Comparison of ENCODE assay signal across 8 cellular contexts in the genomic region with DNA sequence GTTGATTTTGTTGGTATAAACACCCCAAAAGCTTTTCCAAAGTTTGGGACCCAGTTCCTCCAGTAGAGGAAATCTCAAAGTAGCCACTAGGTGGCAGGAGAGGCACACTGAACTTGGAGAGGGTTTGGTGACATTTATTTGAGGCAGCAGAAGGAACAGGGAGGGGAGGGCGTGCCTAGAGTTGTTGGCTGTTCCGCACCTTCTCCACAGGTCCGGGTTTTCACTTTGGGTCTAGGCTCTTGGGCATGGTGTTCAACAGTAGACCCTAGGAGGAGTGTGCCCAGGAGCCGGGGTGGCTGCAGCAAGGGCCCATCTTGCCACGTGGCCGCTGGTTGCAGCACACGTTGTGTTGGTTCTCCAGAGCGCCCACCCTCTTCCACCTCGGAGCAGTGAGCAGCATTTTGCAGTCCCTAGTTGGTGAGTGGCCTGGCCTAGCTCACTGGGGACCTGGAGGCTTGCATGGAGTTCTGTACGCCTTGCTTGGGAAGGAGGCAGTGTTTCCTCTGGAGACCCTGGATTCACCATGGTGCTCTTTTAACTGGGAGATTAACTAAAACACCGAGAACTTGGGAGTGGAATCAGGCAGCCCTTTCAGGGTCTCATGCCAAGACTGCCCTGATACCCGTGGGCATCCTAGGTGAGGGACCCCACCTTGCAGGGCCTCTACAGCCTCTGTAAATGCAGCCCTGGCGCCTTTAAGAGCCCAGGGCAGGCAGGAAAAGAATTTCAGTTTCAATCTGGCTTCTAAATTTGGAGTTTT. TPM values are rescaled to one million over a fixed set of nuclear protein-coding genes. Genes with fewer than 3 reads are reported as not detected.
A peak's percentile ranks its signal among the peaks of the same experiment; 100 is the strongest.
DNase-seq lines count a peak whose midpoint lies in the region; ATAC-seq and TF ChIP-seq lines count a peak whose summit lies in the region.

No MANE protein-coding gene starts in this region.

- H2AFZ ChIP-seq in Loucy (ENCODE audit: low read length) (peak overlapping the region; percentile 40; the same call in 1 of the 2 replicates), neural cell (ENCODE audit: low read depth, low read length) (no peak overlapping the region)

- H3K4me3 ChIP-seq in Loucy (ENCODE audit: low read length, poor library complexity, severe bottlenecking), result peak overlapping the region; percentile 82
- H3K4me3 ChIP-seq in RWPE2 (ENCODE audit: severe bottlenecking), result no peak overlapping the region
- H3K4me3 ChIP-seq in foreskin fibroblast (ENCODE audit: low read depth in 1 of 2, low read length in 2 of 2), result peak overlapping the region; percentile 49 to 63
- peak overlapping the region; percentile 58 for H3K4me3 ChIP-seq in neural cell (ENCODE audit: low read length)
- H3K4me3 ChIP-seq in stomach, result peak overlapping the region; percentile 38 to 46 (median 44)

- 1 to 3% (median 2%) methylated on average over 13 of the region's 13 CpGs for WGBS in stomach, 5 donors

- TF ChIP-seq POLR2A in stomach (IDR thresholded peaks at IDR 0.05), result no peak

- DNase-seq in AG20443 (ENCODE audit: low spot score) (peak; percentile 72), GM20000 (ENCODE audit: low spot score) (peak; percentile 78), RWPE2 (ENCODE audit: low spot score) (no peak), foreskin fibroblast (peak; percentile 82 to 94), stomach (peak; percentile 79)
- peak; percentile 53 for DNase-seq in activated T-helper 9 cell treated with anti-CD3 and anti-CD28 coated beads, Interleukin-2, amount 50 U/mL, for 16 hours (ENCODE audit: low read depth)

- H3K27ac ChIP-seq in RWPE2 (ENCODE audit: poor library complexity, severe bottlenecking) (peak overlapping the region; percentile 100), neural cell (ENCODE audit: low read length) (peak overlapping the region; percentile 99), stomach (peak overlapping the region; percentile 98 to 100 (median 98))

- H3K79me2 ChIP-seq in Loucy (ENCODE audit: insufficient read depth, low read length) (peaks cover 19% of the 10 kb centered on the region), neural cell (replicated peaks; ENCODE audit: insufficient read depth, low read length) (no peaks in the 10 kb centered on the region)

- H3F3A ChIP-seq in Loucy (ENCODE audit: low read depth) (0 out of 2 replicates have a peak, but pooled peaks cover 3% of the 10 kb centered on the region), neural cell (ENCODE audit: insufficient read depth, low read length, poor library complexity, severe bottlenecking) (no peaks in the 10 kb centered on the region)

- H3K4me1 ChIP-seq in Loucy (ENCODE audit: insufficient read depth, low read length, poor library complexity, severe bottlenecking) (peaks cover 37% of the 10 kb centered on the region), RWPE2 (ENCODE audit: insufficient read depth, poor library complexity, severe bottlenecking) (peaks cover 36% of the 10 kb centered on the region), stomach (peaks cover 61 to 73% (median 62%) of the 10 kb centered on the region in 4 donors)

- H3K9ac ChIP-seq in Loucy (ENCODE audit: low read depth, low read length, poor library complexity, severe bottlenecking), result peak overlapping the region; percentile 100
- peak overlapping the region; percentile 96 for H3K9ac ChIP-seq in neural cell (ENCODE audit: low read length)

- TF ChIP-seq CTCF in GM20000 (IDR thresholded peaks at IDR 0.05; ENCODE audit: extremely low read depth, missing control alignments) (peak; percentile 42), Loucy (conservative IDR thresholded peaks at IDR 0.05; ENCODE audit: low read length) (peak; percentile 69), RWPE2 (IDR thresholded peaks at IDR 0.05; ENCODE audit: poor library complexity, severe bottlenecking) (peak; percentile 95), foreskin fibroblast (IDR thresholded peaks at IDR 0.05; ENCODE audit: low read depth, low read length) (peak; percentile 82), neural cell (IDR thresholded peaks at IDR 0.05; ENCODE audit: poor library complexity, severe bottlenecking) (peak; percentile 96), stomach (IDR thresholded peaks at IDR 0.05) (peak in 6 of 7 experiments; percentile 50 to 98 (median 94))

- ATAC-seq in RWPE2 (ENCODE audit: low read depth), result peak; percentile 32

- no peak for TF ChIP-seq EP300 in neural cell (conservative IDR thresholded peaks at IDR 0.05; ENCODE audit: poor library complexity, severe bottlenecking)
- TF ChIP-seq EP300 in stomach (IDR thresholded peaks at IDR 0.05), result no peak

- H3K36me3 ChIP-seq in Loucy (ENCODE audit: insufficient read depth, low read length) (peaks cover 27% of the 10 kb centered on the region; the same call in 1 of the 2 replicates), RWPE2 (ENCODE audit: low read depth) (peaks cover 55% of the 10 kb centered on the region), neural cell (ENCODE audit: insufficient read depth, low read length) (no peaks in the 10 kb centered on the region), stomach (peaks cover 37 to 61% (median 56%) of the 10 kb centered on the region in 4 donors)

- intact Hi-C loops in stomach (cut with DNase I; ENCODE audit: low total_unique reads), result loop anchor here (5.0 to 10.0 kb wide), 2 partner anchors 473 to 645 kb away; no protein-coding TSS in a partner anchor

- H3K9me2 ChIP-seq in Loucy (replicated peaks; ENCODE audit: low read depth, low read length), result no peaks in the 10 kb centered on the region
- H3K9me2 ChIP-seq in neural cell (ENCODE audit: insufficient read depth, low read length), result no peaks in the 10 kb centered on the region

- peak overlapping the region; percentile 80 for H3K4me2 ChIP-seq in Loucy (ENCODE audit: low read depth, low read length, poor library complexity, severe bottlenecking)
- peak overlapping the region; percentile 42 for H3K4me2 ChIP-seq in neural cell (ENCODE audit: low read length)

- H4K20me1 ChIP-seq in Loucy (ENCODE audit: insufficient read depth, low read length, poor library complexity, severe bottlenecking) (peaks cover 3% of the 10 kb centered on the region), neural cell (ENCODE audit: insufficient read depth) (no peaks in the 10 kb centered on the region)

- no peaks in the 10 kb centered on the region for H3K27me3 ChIP-seq in Loucy (ENCODE audit: insufficient read depth, low read length, poor library complexity, severe bottlenecking)
- no peaks in the 10 kb centered on the region for H3K27me3 ChIP-seq in RWPE2 (ENCODE audit: insufficient read depth, poor library complexity, severe bottlenecking)
- H3K27me3 ChIP-seq in neural cell (ENCODE audit: insufficient read depth, low read depth, low read length), result no peaks in the 10 kb centered on the region
- H3K27me3 ChIP-seq in stomach, result no peaks in the 10 kb centered on the region

- peak; percentile 96 for TF ChIP-seq RAD21 in neural cell (conservative IDR thresholded peaks at IDR 0.05)

- H3K9me3 ChIP-seq in Loucy (ENCODE audit: insufficient read depth, low read depth, low read length) (no peaks in the 10 kb centered on the region), RWPE2 (ENCODE audit: severe bottlenecking) (no peaks in the 10 kb centered on the region), neural cell (ENCODE audit: low read length) (no peaks in the 10 kb centered on the region), stomach (no peaks in the 10 kb centered on the region)

TF ChIP-seq in neural cell, 6 proteins besides CTCF, POLR2A, EP300 and RAD21:
- TF ChIP-seq SMC3 (conservative IDR thresholded peaks at IDR 0.05; ENCODE audit: poor library complexity), result peak; percentile 95
- peak; percentile 86 for TF ChIP-seq MXI1 (conservative IDR thresholded peaks at IDR 0.05; ENCODE audit: poor library complexity, severe bottlenecking)
- TF ChIP-seq EZH2 (IDR thresholded peaks at IDR 0.05; ENCODE audit: borderline replicate concordance, insufficient read depth, low read length, poor library complexity, severe bottlenecking), result no peak
- TF ChIP-seq REST (IDR thresholded peaks at IDR 0.05; ENCODE audit: borderline replicate concordance), result no peak

RNA-seq across cellular contexts. Expression of gene PTPA, which starts 28.2 kb away (rescaled TPM):
- polyA plus RNA-seq in neural cell (50.5 and 62.8 TPM in 2 replicates), stomach (100 to 1,000 TPM in 1 of 3 donors, 10 to 100 TPM in 2; 69.2 to 111 (median 77.9) TPM)
- polyA minus RNA-seq in neural cell, result 74.4 and 77.9 TPM in 2 replicates
- 100 to 1,000 TPM in 1 of 5 donors, 10 to 100 TPM in 4; 12.3 to 118 (median 48.8) TPM for total RNA-seq in stomach

RNA-seq across cellular contexts. Expression of gene CRAT, which starts 28.8 kb away (rescaled TPM):
- polyA plus RNA-seq in neural cell (14.3 and 21.2 TPM in 2 replicates), stomach (10 to 100 TPM; 25.8 to 28.5 (median 28.1) TPM)
- 17.5 and 19.3 TPM in 2 replicates for polyA minus RNA-seq in neural cell
- 10 to 100 TPM; 13.0 to 92.2 (median 49.6) TPM for total RNA-seq in stomach

RNA-seq across cellular contexts. Expression of gene IER5L, which starts 38.6 kb away (rescaled TPM):
- polyA plus RNA-seq in neural cell (20.8 and 30.5 TPM in 2 replicates), stomach (10 to 100 TPM in 2 of 3 donors, 1 to 10 TPM in 1; 7.2 to 25.1 (median 17.0) TPM)
- 28.4 and 41.1 TPM in 2 replicates for polyA minus RNA-seq in neural cell
- total RNA-seq in stomach, result 10 to 100 TPM in 1 of 5 donors, 1 to 10 TPM in 4; 2.6 to 30.4 (median 4.5) TPM

RNA-seq across cellular contexts. Expression of gene DOLPP1, which starts 58.5 kb away (rescaled TPM):
- polyA plus RNA-seq in neural cell, result 31.1 and 31.5 TPM in 2 replicates
- 20.6 and 26.1 TPM in 2 replicates for polyA minus RNA-seq in neural cell
- total RNA-seq in stomach, result 10 to 100 TPM in 4 of 5 donors, 1 to 10 TPM in 1; 5.5 to 84.0 (median 17.4) TPM
- polyA plus RNA-seq in stomach, result 10 to 100 TPM in 1 of 3 donors, 1 to 10 TPM in 2; 3.4 to 11.4 (median 8.3) TPM

Comparison
In these comparisons a context has a peak if more than half of its experiments do, and no peak if none do; other contexts are left out.
1. CTCF ChIP-seq: peak in every context shown above with its lines; median percentile 96 in neural cell; 95 in RWPE2; 94 in stomach; 82 in foreskin fibroblast; 69 in Loucy; 42 in GM20000.